ENCODE assay signal across 1 cellular context in genomic region chr19:50383307-50383851, GRCh38.
TF ChIP-seq lines count a peak whose summit lies in the region.

No MANE protein-coding gene starts in this region.

TF ChIP-seq in H1, 55 proteins besides CTCF, POLR2A, EP300 and RAD21:
- TF ChIP-seq KDM4A (IDR thresholded peaks at IDR 0.05; ENCODE audit: low read depth, low read length, severe bottlenecking) (no peak), SRF (IDR thresholded peaks at IDR 0.05; ENCODE audit: low read depth, low read length) (no peak), TEAD4 (IDR thresholded peaks at IDR 0.05; ENCODE audit: low read depth, low read length) (no peak), E2F6 (IDR thresholded peaks at IDR 0.05) (peak; percentile 42; the same call in 1 of the 2 replicates), BACH1 (IDR thresholded peaks at IDR 0.05; ENCODE audit: low read length) (no peak), SIX5 (IDR thresholded peaks at IDR 0.05; ENCODE audit: low read depth, low read length) (no peak), MAX (IDR thresholded peaks at IDR 0.05) (peak; percentile 68), GTF2F1 (IDR thresholded peaks at IDR 0.05; ENCODE audit: borderline replicate concordance, low read depth, low read length) (no peak), HDAC2 (IDR thresholded peaks at IDR 0.05; ENCODE audit: borderline replicate concordance in 1 of 2, low read depth in 2 of 2, low read length in 2 of 2) (no peak), SIN3A (conservative IDR thresholded peaks at IDR 0.05 in 1 of 2, IDR thresholded peaks at IDR 0.05 in 1 of 2; ENCODE audit: low read depth in 1 of 2, low read length in 2 of 2) (no peak; a peak in 1 of 4 replicates)
- TF ChIP-seq, protein P1, sequence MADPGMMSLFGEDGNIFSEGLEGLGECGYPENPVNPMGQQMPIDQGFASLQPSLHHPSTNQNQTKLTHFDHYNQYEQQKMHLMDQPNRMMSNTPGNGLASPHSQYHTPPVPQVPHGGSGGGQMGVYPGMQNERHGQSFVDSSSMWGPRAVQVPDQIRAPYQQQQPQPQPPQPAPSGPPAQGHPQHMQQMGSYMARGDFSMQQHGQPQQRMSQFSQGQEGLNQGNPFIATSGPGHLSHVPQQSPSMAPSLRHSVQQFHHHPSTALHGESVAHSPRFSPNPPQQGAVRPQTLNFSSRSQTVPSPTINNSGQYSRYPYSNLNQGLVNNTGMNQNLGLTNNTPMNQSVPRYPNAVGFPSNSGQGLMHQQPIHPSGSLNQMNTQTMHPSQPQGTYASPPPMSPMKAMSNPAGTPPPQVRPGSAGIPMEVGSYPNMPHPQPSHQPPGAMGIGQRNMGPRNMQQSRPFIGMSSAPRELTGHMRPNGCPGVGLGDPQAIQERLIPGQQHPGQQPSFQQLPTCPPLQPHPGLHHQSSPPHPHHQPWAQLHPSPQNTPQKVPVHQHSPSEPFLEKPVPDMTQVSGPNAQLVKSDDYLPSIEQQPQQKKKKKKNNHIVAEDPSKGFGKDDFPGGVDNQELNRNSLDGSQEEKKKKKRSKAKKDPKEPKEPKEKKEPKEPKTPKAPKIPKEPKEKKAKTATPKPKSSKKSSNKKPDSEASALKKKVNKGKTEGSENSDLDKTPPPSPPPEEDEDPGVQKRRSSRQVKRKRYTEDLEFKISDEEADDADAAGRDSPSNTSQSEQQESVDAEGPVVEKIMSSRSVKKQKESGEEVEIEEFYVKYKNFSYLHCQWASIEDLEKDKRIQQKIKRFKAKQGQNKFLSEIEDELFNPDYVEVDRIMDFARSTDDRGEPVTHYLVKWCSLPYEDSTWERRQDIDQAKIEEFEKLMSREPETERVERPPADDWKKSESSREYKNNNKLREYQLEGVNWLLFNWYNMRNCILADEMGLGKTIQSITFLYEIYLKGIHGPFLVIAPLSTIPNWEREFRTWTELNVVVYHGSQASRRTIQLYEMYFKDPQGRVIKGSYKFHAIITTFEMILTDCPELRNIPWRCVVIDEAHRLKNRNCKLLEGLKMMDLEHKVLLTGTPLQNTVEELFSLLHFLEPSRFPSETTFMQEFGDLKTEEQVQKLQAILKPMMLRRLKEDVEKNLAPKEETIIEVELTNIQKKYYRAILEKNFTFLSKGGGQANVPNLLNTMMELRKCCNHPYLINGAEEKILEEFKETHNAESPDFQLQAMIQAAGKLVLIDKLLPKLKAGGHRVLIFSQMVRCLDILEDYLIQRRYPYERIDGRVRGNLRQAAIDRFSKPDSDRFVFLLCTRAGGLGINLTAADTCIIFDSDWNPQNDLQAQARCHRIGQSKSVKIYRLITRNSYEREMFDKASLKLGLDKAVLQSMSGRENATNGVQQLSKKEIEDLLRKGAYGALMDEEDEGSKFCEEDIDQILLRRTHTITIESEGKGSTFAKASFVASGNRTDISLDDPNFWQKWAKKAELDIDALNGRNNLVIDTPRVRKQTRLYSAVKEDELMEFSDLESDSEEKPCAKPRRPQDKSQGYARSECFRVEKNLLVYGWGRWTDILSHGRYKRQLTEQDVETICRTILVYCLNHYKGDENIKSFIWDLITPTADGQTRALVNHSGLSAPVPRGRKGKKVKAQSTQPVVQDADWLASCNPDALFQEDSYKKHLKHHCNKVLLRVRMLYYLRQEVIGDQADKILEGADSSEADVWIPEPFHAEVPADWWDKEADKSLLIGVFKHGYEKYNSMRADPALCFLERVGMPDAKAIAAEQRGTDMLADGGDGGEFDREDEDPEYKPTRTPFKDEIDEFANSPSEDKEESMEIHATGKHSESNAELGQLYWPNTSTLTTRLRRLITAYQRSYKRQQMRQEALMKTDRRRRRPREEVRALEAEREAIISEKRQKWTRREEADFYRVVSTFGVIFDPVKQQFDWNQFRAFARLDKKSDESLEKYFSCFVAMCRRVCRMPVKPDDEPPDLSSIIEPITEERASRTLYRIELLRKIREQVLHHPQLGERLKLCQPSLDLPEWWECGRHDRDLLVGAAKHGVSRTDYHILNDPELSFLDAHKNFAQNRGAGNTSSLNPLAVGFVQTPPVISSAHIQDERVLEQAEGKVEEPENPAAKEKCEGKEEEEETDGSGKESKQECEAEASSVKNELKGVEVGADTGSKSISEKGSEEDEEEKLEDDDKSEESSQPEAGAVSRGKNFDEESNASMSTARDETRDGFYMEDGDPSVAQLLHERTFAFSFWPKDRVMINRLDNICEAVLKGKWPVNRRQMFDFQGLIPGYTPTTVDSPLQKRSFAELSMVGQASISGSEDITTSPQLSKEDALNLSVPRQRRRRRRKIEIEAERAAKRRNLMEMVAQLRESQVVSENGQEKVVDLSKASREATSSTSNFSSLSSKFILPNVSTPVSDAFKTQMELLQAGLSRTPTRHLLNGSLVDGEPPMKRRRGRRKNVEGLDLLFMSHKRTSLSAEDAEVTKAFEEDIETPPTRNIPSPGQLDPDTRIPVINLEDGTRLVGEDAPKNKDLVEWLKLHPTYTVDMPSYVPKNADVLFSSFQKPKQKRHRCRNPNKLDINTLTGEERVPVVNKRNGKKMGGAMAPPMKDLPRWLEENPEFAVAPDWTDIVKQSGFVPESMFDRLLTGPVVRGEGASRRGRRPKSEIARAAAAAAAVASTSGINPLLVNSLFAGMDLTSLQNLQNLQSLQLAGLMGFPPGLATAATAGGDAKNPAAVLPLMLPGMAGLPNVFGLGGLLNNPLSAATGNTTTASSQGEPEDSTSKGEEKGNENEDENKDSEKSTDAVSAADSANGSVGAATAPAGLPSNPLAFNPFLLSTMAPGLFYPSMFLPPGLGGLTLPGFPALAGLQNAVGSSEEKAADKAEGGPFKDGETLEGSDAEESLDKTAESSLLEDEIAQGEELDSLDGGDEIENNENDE (IDR thresholded peaks at IDR 0.05; ENCODE audit: insufficient replicate concordance, low read length): no peak
